8 cellular contexts compared by ENCODE assay signal in genomic region chr6:47047479-47048411, GRCh38. TPM values are rescaled to one million over a fixed set of nuclear protein-coding genes. Genes with fewer than 3 reads are reported as not detected.
DNase-seq lines count a peak whose midpoint lies in the region; ATAC-seq and TF ChIP-seq lines count a peak whose summit lies in the region.

No MANE protein-coding gene starts in this region.

- H3K4me2 ChIP-seq in osteoblast (ENCODE audit: insufficient read depth, low read length): peak overlapping the region; percentile 17

- no peak overlapping the region for H3K4me3 ChIP-seq in WI38 (ENCODE audit: low read depth, low read length)
- no peak overlapping the region for H3K4me3 ChIP-seq in gastroesophageal sphincter
- H3K4me3 ChIP-seq in osteoblast (ENCODE audit: insufficient read depth, low read length): no peak overlapping the region

- ATAC-seq in GM18867 (IDR thresholded peaks at IDR 0.05; ENCODE audit: unreplicated experiment) (peak; percentile 96), HG03175 (IDR thresholded peaks at IDR 0.05; ENCODE audit: unreplicated experiment) (peak; percentile 87), gastroesophageal sphincter (peak; percentile 88), HG03457 (IDR thresholded peaks at IDR 0.05; ENCODE audit: unreplicated experiment) (no peak)

- H4K20me1 ChIP-seq in osteoblast (ENCODE audit: insufficient read depth, low read length): no peaks in the 10 kb centered on the region

- TF ChIP-seq CTCF in WI38 (IDR thresholded peaks at IDR 0.05; ENCODE audit: low read depth, low read length): peak; percentile 57; the same call in 1 of the 2 replicates
- peak; percentile 36 to 81 (median 68) for TF ChIP-seq CTCF in gastroesophageal sphincter (IDR thresholded peaks at IDR 0.05)
- TF ChIP-seq CTCF in osteoblast (IDR thresholded peaks at IDR 0.05; ENCODE audit: extremely low read depth, low read depth, low read length): peak; percentile 83

- DNase-seq in COLO668 (lab: John Stamatoyannopoulos, UW; ENCODE audit: unreplicated experiment): peak; percentile 31
- peak; percentile 53 for DNase-seq in NCI-H2227 treated with DMSO at 0.1 percent for 48 hours (lab: John Stamatoyannopoulos, UW)
- peak; percentile 75 for DNase-seq in osteoblast (ENCODE audit: insufficient read length, low spot score, missing footprints)

- H3K27me3 ChIP-seq in gastroesophageal sphincter (no peaks in the 10 kb centered on the region), osteoblast (ENCODE audit: insufficient read depth, low read length) (no peaks in the 10 kb centered on the region)

- H3K79me2 ChIP-seq in osteoblast (ENCODE audit: insufficient read depth, low read length): no peaks in the 10 kb centered on the region

- TF ChIP-seq EP300 in gastroesophageal sphincter (IDR thresholded peaks at IDR 0.05): no peak

- H3K9me3 ChIP-seq in gastroesophageal sphincter (no peaks in the 10 kb centered on the region), osteoblast (ENCODE audit: low read depth, low read length) (no peaks in the 10 kb centered on the region)

- WGBS in gastroesophageal sphincter (ENCODE audit: low coverage in 1 of 2), 2 donors: 16 to 21% methylated on average over 9 of the region's 9 CpGs

- H3K4me1 ChIP-seq in gastroesophageal sphincter (peaks cover 0 to 12% (median 4%) of the 10 kb centered on the region in 3 donors), osteoblast (ENCODE audit: insufficient read depth, low read length) (peaks cover 3% of the 10 kb centered on the region)

- H3K27ac ChIP-seq in gastroesophageal sphincter (no peak overlapping the region), osteoblast (ENCODE audit: low read depth, low read length) (no peak overlapping the region)

- H3K36me3 ChIP-seq in gastroesophageal sphincter (no peaks in the 10 kb centered on the region), osteoblast (ENCODE audit: insufficient read depth, low read length) (no peaks in the 10 kb centered on the region)

- TF ChIP-seq POLR2A in gastroesophageal sphincter (IDR thresholded peaks at IDR 0.05): no peak

- peak overlapping the region; percentile 19 for H2AFZ ChIP-seq in osteoblast (ENCODE audit: low read length)

RNA-seq across cellular contexts. Expression of gene ADGRF1, which starts 5.6 kb away (rescaled TPM):
- total RNA-seq in gastroesophageal sphincter (1 to 10 TPM in 1 of 4 donors, not detected in 3; 1.8 TPM), osteoblast (not detected in 2 replicates)
